1 cellular context compared by ENCODE assay signal in the genomic region with DNA sequence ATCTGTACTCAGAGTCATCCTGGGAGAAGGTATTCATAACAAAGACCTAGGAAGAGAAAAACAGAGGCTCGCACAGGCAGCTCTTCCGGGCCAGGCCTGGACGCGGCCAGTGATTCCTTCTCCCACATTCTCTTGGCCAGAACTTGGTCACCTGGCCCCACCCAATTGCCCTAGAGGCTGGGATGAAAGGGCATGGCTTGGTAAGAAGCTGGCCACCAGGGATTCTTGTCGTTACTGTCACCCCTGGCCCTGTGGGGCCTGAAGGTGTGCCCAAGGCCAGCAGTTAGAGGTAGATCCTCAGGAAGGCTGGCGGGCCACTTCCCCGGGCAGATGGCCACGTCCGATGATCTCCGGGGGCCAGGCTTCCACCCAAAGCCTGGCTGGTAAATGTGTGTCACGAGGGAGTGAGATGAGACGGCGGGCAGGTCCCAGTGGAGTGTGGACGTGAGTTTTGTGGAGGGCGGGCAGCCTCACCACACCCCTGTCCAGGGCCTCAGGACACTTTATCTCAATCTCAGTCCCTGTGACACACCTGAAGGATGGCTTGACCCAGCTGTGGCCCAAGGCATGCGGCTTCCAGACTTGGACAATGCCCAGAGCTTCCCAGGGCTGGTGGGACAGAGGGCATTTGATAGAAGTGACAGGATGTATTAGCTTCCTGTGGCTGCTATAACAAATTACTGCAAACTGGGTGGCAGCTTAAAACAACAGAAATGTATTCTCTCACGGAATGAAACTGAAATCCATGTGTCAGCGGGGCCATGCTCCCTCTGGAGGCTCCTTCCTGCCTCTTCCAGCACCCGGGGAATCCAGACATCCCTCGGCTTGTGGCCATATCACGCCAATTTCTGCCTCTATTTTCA.
TF ChIP-seq lines count a peak whose summit lies in the region.

No MANE protein-coding gene starts in this region.

TF ChIP-seq in HCT116, 20 proteins besides CTCF, POLR2A, EP300 and RAD21 (continued from another document):
- TF ChIP-seq CEBPB (IDR thresholded peaks at IDR 0.05; ENCODE audit: low read depth) = no peak
- TF ChIP-seq, protein P1, sequence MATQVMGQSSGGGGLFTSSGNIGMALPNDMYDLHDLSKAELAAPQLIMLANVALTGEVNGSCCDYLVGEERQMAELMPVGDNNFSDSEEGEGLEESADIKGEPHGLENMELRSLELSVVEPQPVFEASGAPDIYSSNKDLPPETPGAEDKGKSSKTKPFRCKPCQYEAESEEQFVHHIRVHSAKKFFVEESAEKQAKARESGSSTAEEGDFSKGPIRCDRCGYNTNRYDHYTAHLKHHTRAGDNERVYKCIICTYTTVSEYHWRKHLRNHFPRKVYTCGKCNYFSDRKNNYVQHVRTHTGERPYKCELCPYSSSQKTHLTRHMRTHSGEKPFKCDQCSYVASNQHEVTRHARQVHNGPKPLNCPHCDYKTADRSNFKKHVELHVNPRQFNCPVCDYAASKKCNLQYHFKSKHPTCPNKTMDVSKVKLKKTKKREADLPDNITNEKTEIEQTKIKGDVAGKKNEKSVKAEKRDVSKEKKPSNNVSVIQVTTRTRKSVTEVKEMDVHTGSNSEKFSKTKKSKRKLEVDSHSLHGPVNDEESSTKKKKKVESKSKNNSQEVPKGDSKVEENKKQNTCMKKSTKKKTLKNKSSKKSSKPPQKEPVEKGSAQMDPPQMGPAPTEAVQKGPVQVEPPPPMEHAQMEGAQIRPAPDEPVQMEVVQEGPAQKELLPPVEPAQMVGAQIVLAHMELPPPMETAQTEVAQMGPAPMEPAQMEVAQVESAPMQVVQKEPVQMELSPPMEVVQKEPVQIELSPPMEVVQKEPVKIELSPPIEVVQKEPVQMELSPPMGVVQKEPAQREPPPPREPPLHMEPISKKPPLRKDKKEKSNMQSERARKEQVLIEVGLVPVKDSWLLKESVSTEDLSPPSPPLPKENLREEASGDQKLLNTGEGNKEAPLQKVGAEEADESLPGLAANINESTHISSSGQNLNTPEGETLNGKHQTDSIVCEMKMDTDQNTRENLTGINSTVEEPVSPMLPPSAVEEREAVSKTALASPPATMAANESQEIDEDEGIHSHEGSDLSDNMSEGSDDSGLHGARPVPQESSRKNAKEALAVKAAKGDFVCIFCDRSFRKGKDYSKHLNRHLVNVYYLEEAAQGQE (IDR thresholded peaks at IDR 0.05; ENCODE audit: low read depth) = no peak
- no peak for TF ChIP-seq POLR2AphosphoS5 (IDR thresholded peaks at IDR 0.05; ENCODE audit: low read depth, low read length)
- TF ChIP-seq EGR1 (IDR thresholded peaks at IDR 0.05; ENCODE audit: low read depth) = no peak
- no peak for TF ChIP-seq CBX3 (IDR thresholded peaks at IDR 0.05; ENCODE audit: low read depth)
- TF ChIP-seq ZNF274 (IDR thresholded peaks at IDR 0.05; ENCODE audit: low read depth, low read length) = no peak
- TF ChIP-seq EZH2 (IDR thresholded peaks at IDR 0.05) = no peak
- TF ChIP-seq, protein P2, sequence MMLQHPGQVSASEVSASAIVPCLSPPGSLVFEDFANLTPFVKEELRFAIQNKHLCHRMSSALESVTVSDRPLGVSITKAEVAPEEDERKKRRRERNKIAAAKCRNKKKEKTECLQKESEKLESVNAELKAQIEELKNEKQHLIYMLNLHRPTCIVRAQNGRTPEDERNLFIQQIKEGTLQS (IDR thresholded peaks at IDR 0.05) = no peak
- no peak for TF ChIP-seq JUND (IDR thresholded peaks at IDR 0.05)
- TF ChIP-seq FOSL1 (IDR thresholded peaks at IDR 0.05; ENCODE audit: low read depth) = no peak
- TF ChIP-seq SRF (IDR thresholded peaks at IDR 0.05; ENCODE audit: low read depth) = no peak
- no peak for TF ChIP-seq TCF7L2 (IDR thresholded peaks at IDR 0.05; ENCODE audit: borderline replicate concordance, extremely low read depth, insufficient read depth, insufficient read length)
- TF ChIP-seq ZFX (IDR thresholded peaks at IDR 0.05) = no peak
- no peak for TF ChIP-seq SP1 (IDR thresholded peaks at IDR 0.05; ENCODE audit: low read depth)
- TF ChIP-seq, protein P3, sequence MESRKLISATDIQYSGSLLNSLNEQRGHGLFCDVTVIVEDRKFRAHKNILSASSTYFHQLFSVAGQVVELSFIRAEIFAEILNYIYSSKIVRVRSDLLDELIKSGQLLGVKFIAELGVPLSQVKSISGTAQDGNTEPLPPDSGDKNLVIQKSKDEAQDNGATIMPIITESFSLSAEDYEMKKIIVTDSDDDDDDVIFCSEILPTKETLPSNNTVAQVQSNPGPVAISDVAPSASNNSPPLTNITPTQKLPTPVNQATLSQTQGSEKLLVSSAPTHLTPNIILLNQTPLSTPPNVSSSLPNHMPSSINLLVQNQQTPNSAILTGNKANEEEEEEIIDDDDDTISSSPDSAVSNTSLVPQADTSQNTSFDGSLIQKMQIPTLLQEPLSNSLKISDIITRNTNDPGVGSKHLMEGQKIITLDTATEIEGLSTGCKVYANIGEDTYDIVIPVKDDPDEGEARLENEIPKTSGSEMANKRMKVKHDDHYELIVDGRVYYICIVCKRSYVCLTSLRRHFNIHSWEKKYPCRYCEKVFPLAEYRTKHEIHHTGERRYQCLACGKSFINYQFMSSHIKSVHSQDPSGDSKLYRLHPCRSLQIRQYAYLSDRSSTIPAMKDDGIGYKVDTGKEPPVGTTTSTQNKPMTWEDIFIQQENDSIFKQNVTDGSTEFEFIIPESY (IDR thresholded peaks at IDR 0.05; ENCODE audit: extremely low read depth, insufficient replicate concordance, low read length) = no peak
- no peak for TF ChIP-seq SIN3A (IDR thresholded peaks at IDR 0.05; ENCODE audit: low read depth)
- TF ChIP-seq, protein P4, sequence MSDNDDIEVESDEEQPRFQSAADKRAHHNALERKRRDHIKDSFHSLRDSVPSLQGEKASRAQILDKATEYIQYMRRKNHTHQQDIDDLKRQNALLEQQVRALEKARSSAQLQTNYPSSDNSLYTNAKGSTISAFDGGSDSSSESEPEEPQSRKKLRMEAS (IDR thresholded peaks at IDR 0.05) = no peak
- no peak for TF ChIP-seq YY1 (IDR thresholded peaks at IDR 0.05; ENCODE audit: extremely low read depth, insufficient replicate concordance, low read depth, low read length)
- no peak for TF ChIP-seq ELF1 (IDR thresholded peaks at IDR 0.05; ENCODE audit: borderline replicate concordance, low read depth)
